12 cellular contexts compared by ENCODE assay signal in genomic region chr4:185343726-185344581, GRCh38. TPM values are rescaled to one million over a fixed set of nuclear protein-coding genes. Genes with fewer than 3 reads are reported as not detected.
A peak's percentile ranks its signal among the peaks of the same experiment; 100 is the strongest.
DNase-seq lines count a peak whose midpoint lies in the region; FAIRE-seq and TF ChIP-seq lines count a peak whose summit lies in the region.
"Had no signal": no experiment of that assay in that cellular context is flagged by ENCODE, and none has a peak within 500 bp of the region (broad histone marks: within the 10 kb centered on the region; RNA-seq: fewer than 3 reads in every experiment).

No MANE protein-coding gene starts in this region.

- no peaks in the 10 kb centered on the region for H3K9me3 Mint-ChIP-seq in IgD-negative memory B cell

- DNase-seq in NCI-H82 (lab: John Stamatoyannopoulos, UW) (peak; percentile 4), NCI-H82 treated with DMSO at 0.1 percent for 48 hours (lab: John Stamatoyannopoulos, UW; ENCODE audit: unreplicated experiment) (no peak), fibroblast of peridontal ligament (ENCODE audit: extremely low read depth) (peak; percentile 56), NCI-H2227 treated with DMSO at 0.1 percent for 48 hours (lab: John Stamatoyannopoulos, UW) (no peak), NOMO-1 treated with dmso at 0.1 percent for 144 hours (lab: John Stamatoyannopoulos, UW; ENCODE audit: unreplicated experiment) (no peak), kidney (no peak)
- DNase-seq in stimulated activated CD8-positive, alpha-beta memory T cell treated with anti-CD3 and anti-CD28 coated beads, Interleukin-4, amount 100 ng/mL, for 48 hours, result peak; percentile 32
- DNase-seq: cerebellar nuclear complex, psoas muscle, RPMI8226 had no signal

- no peak overlapping the region for H3K27ac ChIP-seq in kidney (ENCODE audit: low read depth in 2 of 2, low read length in 2 of 2)
- H3K27ac ChIP-seq: A549, psoas muscle had no signal

- H3K36me3 ChIP-seq in kidney (ENCODE audit: control insufficient read depth in 1 of 2, insufficient read depth in 2 of 2, low read length in 2 of 2), result peaks cover 8 to 9% of the 10 kb centered on the region in 2 donors

- H3K36me3 Mint-ChIP-seq in IgD-negative memory B cell, result peaks cover 14% of the 10 kb centered on the region

- peak overlapping the region in 3 of 4 donors; percentile 1 to 69 (median 67) for H3K4me3 Mint-ChIP-seq in IgD-negative memory B cell

- peak overlapping the region; percentile 4 to 82 (median 68) for H3K27ac Mint-ChIP-seq in IgD-negative memory B cell

- H3K4me1 ChIP-seq in kidney (ENCODE audit: control insufficient read depth in 1 of 2, insufficient read depth in 1 of 2, low read depth in 1 of 2, low read length in 2 of 2), result peaks cover 0 to 2% of the 10 kb centered on the region in 2 donors
- H3K4me1 ChIP-seq: A549, psoas muscle had no signal

- no peaks in the 10 kb centered on the region for H3K27me3 Mint-ChIP-seq in IgD-negative memory B cell

- intact Hi-C loops in kidney (cut with DNase I), result no loop called here

- H3K9ac ChIP-seq in kidney (ENCODE audit: low read length in 2 of 2), result no peak overlapping the region

- peaks cover 52 to 57% (median 52%) of the 10 kb centered on the region in 3 donors for H3K4me1 Mint-ChIP-seq in IgD-negative memory B cell

- no peaks in the 10 kb centered on the region for H3K9me3 ChIP-seq in kidney (ENCODE audit: control insufficient read depth in 1 of 2, low read length in 2 of 2)
- H3K9me3 ChIP-seq: A549, psoas muscle had no signal

- TF ChIP-seq CTCF in kidney (IDR thresholded peaks at IDR 0.05; ENCODE audit: borderline replicate concordance, extremely low read depth, insufficient read depth), result no peak

- no peak overlapping the region for H3K4me3 ChIP-seq in kidney (ENCODE audit: low read length in 2 of 2)
- H3K4me3 ChIP-seq: A549, psoas muscle had no signal

- no peak for FAIRE-seq in kidney (lab: Jason Lieb, UNC)
- FAIRE-seq: A549 had no signal

RNA-seq across cellular contexts. Expression of gene LRP2BP, which starts 51.8 kb away (rescaled TPM):
- polyA plus RNA-seq in IgD-negative memory B cell (0.89 TPM), kidney (ENCODE audit: insufficient read depth, low read depth, low replicate concordance) (0.99 TPM)
- total RNA-seq in kidney, result 1.9 TPM

RNA-seq across cellular contexts. Expression of gene ANKRD37, which starts 52.7 kb away (rescaled TPM):
- polyA plus RNA-seq in IgD-negative memory B cell (16.5 TPM), kidney (ENCODE audit: insufficient read depth, low read depth, low replicate concordance) (14.2 TPM)
- total RNA-seq in kidney, result 13.0 TPM

Comparison
In these comparisons a context has a peak if more than half of its experiments do, and no peak if none do; other contexts are left out.
1. DNase-seq: peak in NCI-H82 (single experiment), fibroblast of peridontal ligament (single experiment) and stimulated activated CD8-positive, alpha-beta memory T cell treated with anti-CD3 and anti-CD28 coated beads, Interleukin-4, amount 100 ng/mL, for 48 hours (single experiment); none in NCI-H82 treated with DMSO at 0.1 percent for 48 hours (single experiment), NCI-H2227 treated with DMSO at 0.1 percent for 48 hours (single experiment), NOMO-1 treated with dmso at 0.1 percent for 144 hours (single experiment) and kidney (single experiment).